ENCODE assay signal across 14 cellular contexts in genomic region chr12:106131671-106132070, GRCh38. TPM values are rescaled to one million over a fixed set of nuclear protein-coding genes. Genes with fewer than 3 reads are reported as not detected.
A peak's percentile ranks its signal among the peaks of the same experiment; 100 is the strongest.
DNase-seq lines count a peak whose midpoint lies in the region; ATAC-seq, FAIRE-seq and TF ChIP-seq lines count a peak whose summit lies in the region.
"Had no signal": no experiment of that assay in that cellular context is flagged by ENCODE, and none has a peak within 500 bp of the region (broad histone marks: within the 10 kb centered on the region; RNA-seq: fewer than 3 reads in every experiment).

No MANE protein-coding gene starts in this region.

- peak overlapping the region; percentile 70 for H3K4me2 ChIP-seq in HepG2 (ENCODE audit: low read depth, low read length)

- CTCF ChIA-PET in HepG2 (lab: Yijun Ruan, JAX; ENCODE audit: low intra/inter-chr PET ratio, low total read pairs) = no interaction called here

- peak overlapping the region in 2 of 5 experiments; percentile 17 to 39 for H3K4me3 Mint-ChIP-seq in brain
- no peak overlapping the region for H3K4me3 Mint-ChIP-seq in activated T-helper 17 cell treated with anti-CD3 and anti-CD28 coated beads, Interleukin-2, amount 50 U/mL, for 72 hours
- H3K4me3 Mint-ChIP-seq: activated T-cell treated with anti-CD3 and anti-CD28 coated beads, Interleukin-2, amount 50 U/mL, for 72 hours had no signal

- ATAC-seq in HepG2 (peak; percentile 64), HG02840 (IDR thresholded peaks at IDR 0.05; ENCODE audit: low FRiP score, unreplicated experiment) (no peak)
- no peak for ATAC-seq in activated T-helper 17 cell treated with anti-CD3 and anti-CD28 coated beads, Interleukin-2, amount 50 U/mL, for 72 hours (replicated peaks)
- ATAC-seq: activated T-cell treated with anti-CD3 and anti-CD28 coated beads, Interleukin-2, amount 50 U/mL, for 72 hours had no signal

- H4K20me1 ChIP-seq in HepG2 (ENCODE audit: insufficient read depth, low read length) = no peaks in the 10 kb centered on the region

- H3K9ac ChIP-seq in HUES6 (ENCODE audit: low read length) (peak overlapping the region; percentile 66), HepG2 (ENCODE audit: insufficient read depth, low read depth, low read length) (peak overlapping the region; percentile 12; the same call in 1 of the 2 replicates), subcutaneous abdominal adipose tissue (ENCODE audit: low read length in 5 of 5) (peak overlapping the region in 1 of 5 donors; percentile 11)

- in situ Hi-C loops in HepG2 (cut with HindIII; ENCODE audit: extremely low pct_ligation_motif_present, low pct_unique_long_range_greater_than_20kb) = loop anchor here (5.0 to 10.0 kb wide), 3 partner anchors 47 to 424 kb away; no protein-coding TSS in a partner anchor

- peaks cover 6% of the 10 kb centered on the region for H3K27me3 Mint-ChIP-seq in brain
- H3K27me3 Mint-ChIP-seq in activated T-helper 17 cell treated with anti-CD3 and anti-CD28 coated beads, Interleukin-2, amount 50 U/mL, for 72 hours = peaks cover 34% of the 10 kb centered on the region

- no peak overlapping the region for H2AFZ ChIP-seq in HepG2 (ENCODE audit: low read length)

- TF ChIP-seq POLR2A in HepG2 (IDR thresholded peaks at IDR 0.05; ENCODE audit: insufficient read depth in 1 of 2, low read depth in 2 of 2, low read length in 2 of 2) = no peak

- TF ChIP-seq RAD21 in HepG2 (CRISPR knock-in tag; IDR thresholded peaks at IDR 0.05) = no peak

- TF ChIP-seq EP300 in HepG2 (IDR thresholded peaks at IDR 0.05; ENCODE audit: low read depth in 2 of 2, low read length in 2 of 2) (peak in 1 of 2 experiments; percentile 30; a peak in 1 of 4 replicates), HepG2 (CRISPR knock-in tag; IDR thresholded peaks at IDR 0.05; ENCODE audit: borderline replicate concordance) (no peak)

- DNase-seq in HepG2 (ENCODE audit: low spot score) (peak; percentile 80), substantia nigra (lab: John Stamatoyannopoulos, UW) (no peak)
- DNase-seq: activated CD4-positive, alpha-beta T cell treated with anti-CD3 and anti-CD28 coated beads, Interleukin-2, amount 50 U/mL, for 48 hours; activated T-cell treated with anti-CD3 and anti-CD28 coated beads, Interleukin-2, amount 50 U/mL, for 72 hours; amygdala; foreskin melanocyte; NCI-H2081 treated with DMSO at 0.1 percent for 48 hours had no signal

- peak overlapping the region; percentile 20; the same call in 1 of the 2 replicates for H3K4me3 ChIP-seq in HUES6 (ENCODE audit: low read depth, low read length)
- peak overlapping the region; percentile 4 to 34 (median 9); a peak in 3 of 6 replicates for H3K4me3 ChIP-seq in HepG2 (replicated peaks in 1 of 3; ENCODE audit: insufficient read depth in 1 of 3, low read depth in 2 of 3, low read length in 3 of 3)
- no peak overlapping the region for H3K4me3 ChIP-seq in subcutaneous abdominal adipose tissue (ENCODE audit: low read depth in 1 of 5, low read length in 5 of 5)

- H3K4me1 ChIP-seq in HUES6 (ENCODE audit: control insufficient read depth, insufficient read depth, low read length) (peaks cover 92% of the 10 kb centered on the region), HepG2 (ENCODE audit: insufficient read depth, low read length) (peaks cover 100% of the 10 kb centered on the region), subcutaneous abdominal adipose tissue (ENCODE audit: control insufficient read depth in 5 of 5, insufficient read depth in 5 of 5, low read length in 5 of 5) (peaks cover 16 to 91% (median 81%) of the 10 kb centered on the region in 5 donors)

- TF ChIP-seq CTCF in brain (conservative IDR thresholded peaks at IDR 0.05) (no peak), HepG2 (CRISPR knock-in tag; IDR thresholded peaks at IDR 0.05) (no peak)

- POLR2A ChIA-PET in HepG2 (lab: Yijun Ruan, JAX) = interaction anchor here (1.4 to 1.8 kb wide), 3 partner anchors 8 to 32 kb away, joined by 6 to 9 read pairs (median 6); partner anchors contain the start of gene NUAK1

- 0% methylated on average over 5 of the region's 5 CpGs for WGBS in HepG2 (ENCODE audit: low lambda C conversion rate)

- H3K9me3 Mint-ChIP-seq in brain = no peaks in the 10 kb centered on the region
- H3K9me3 Mint-ChIP-seq in activated T-helper 17 cell treated with anti-CD3 and anti-CD28 coated beads, Interleukin-2, amount 50 U/mL, for 72 hours = no peaks in the 10 kb centered on the region
- H3K9me3 Mint-ChIP-seq: activated T-cell treated with anti-CD3 and anti-CD28 coated beads, Interleukin-2, amount 50 U/mL, for 72 hours had no signal

- no peaks in the 10 kb centered on the region; the same call in 1 of the 2 replicates for H3K36me3 ChIP-seq in HUES6 (ENCODE audit: control insufficient read depth, insufficient read depth, low read length)
- no peaks in the 10 kb centered on the region for H3K36me3 ChIP-seq in HepG2 (replicated peaks in 1 of 2; ENCODE audit: control insufficient read depth in 1 of 2, insufficient read depth in 2 of 2, low read length in 2 of 2)
- H3K36me3 ChIP-seq in subcutaneous abdominal adipose tissue (ENCODE audit: control insufficient read depth in 5 of 5, insufficient read depth in 5 of 5, low read length in 5 of 5) = no peaks in the 10 kb centered on the region

- H3K27ac Mint-ChIP-seq in brain = peak overlapping the region in 3 of 5 experiments; percentile 7 to 54 (median 25)
- no peak overlapping the region for H3K27ac Mint-ChIP-seq in activated T-helper 17 cell treated with anti-CD3 and anti-CD28 coated beads, Interleukin-2, amount 50 U/mL, for 72 hours
- H3K27ac Mint-ChIP-seq: activated T-cell treated with anti-CD3 and anti-CD28 coated beads, Interleukin-2, amount 50 U/mL, for 72 hours had no signal

- no peaks in the 10 kb centered on the region for H3K36me3 Mint-ChIP-seq in brain
- no peaks in the 10 kb centered on the region for H3K36me3 Mint-ChIP-seq in activated T-helper 17 cell treated with anti-CD3 and anti-CD28 coated beads, Interleukin-2, amount 50 U/mL, for 72 hours (ENCODE audit: low read depth)

- intact Hi-C loops in HepG2 (cut with micrococcal nuclease; ENCODE audit: unreplicated experiment) = loop anchor here (2.0 kb wide), 1 partner anchor 33 kb away; no protein-coding TSS in a partner anchor

- H3K27me3 ChIP-seq in HUES6 (ENCODE audit: control insufficient read depth, insufficient read depth, low read length) (no peaks in the 10 kb centered on the region), HepG2 (ENCODE audit: control insufficient read depth in 1 of 2, insufficient read depth in 2 of 2, low read length in 2 of 2) (no peaks in the 10 kb centered on the region), subcutaneous abdominal adipose tissue (ENCODE audit: control insufficient read depth in 5 of 5, insufficient read depth in 4 of 5, low read length in 5 of 5) (no peaks in the 10 kb centered on the region)

- H3K9me3 ChIP-seq in HUES6 (ENCODE audit: control insufficient read depth, insufficient read depth, low read depth, low read length) = no peaks in the 10 kb centered on the region
- no peaks in the 10 kb centered on the region for H3K9me3 ChIP-seq in HepG2 (ENCODE audit: low read length)
- H3K9me3 ChIP-seq in subcutaneous abdominal adipose tissue (ENCODE audit: control insufficient read depth in 5 of 5, low read length in 5 of 5) = no peaks in the 10 kb centered on the region

- peak; percentile 54 for FAIRE-seq in HepG2 (lab: Jason Lieb, UNC)
- FAIRE-seq: GM12891, HTR-8/SVneo had no signal

- peak overlapping the region; percentile 79 for H3K27ac ChIP-seq in HUES6 (ENCODE audit: low read depth, low read length)
- H3K27ac ChIP-seq in HepG2 (ENCODE audit: extremely low read length, insufficient read depth, low read length) = peak overlapping the region; percentile 32
- peak overlapping the region; percentile 12 for H3K27ac ChIP-seq in subcutaneous abdominal adipose tissue (ENCODE audit: low read depth, low read length)
- no peak overlapping the region for H3K27ac ChIP-seq in substantia nigra (ENCODE audit: low read depth, low read length, poor library complexity, severe bottlenecking)

- no peaks in the 10 kb centered on the region for H3K79me2 ChIP-seq in HepG2 (ENCODE audit: insufficient read depth, low read length)

- H3K4me1 Mint-ChIP-seq in brain = peaks cover 98% of the 10 kb centered on the region
- no peaks in the 10 kb centered on the region for H3K4me1 Mint-ChIP-seq in activated T-helper 17 cell treated with anti-CD3 and anti-CD28 coated beads, Interleukin-2, amount 50 U/mL, for 72 hours

- no TSS peak for BruUV-seq in HepG2 (replicated peaks; lab: Mats Ljungman, UMichigan)

TF ChIP-seq in HepG2, 621 proteins besides CTCF, POLR2A, EP300 and RAD21 (continues in another document):
- TF ChIP-seq ZKSCAN8 (CRISPR knock-in tag; IDR thresholded peaks at IDR 0.05; ENCODE audit: borderline replicate concordance) = peak; percentile 58; the same call in 1 of the 2 replicates
- TF ChIP-seq ARNTL (CRISPR knock-in tag; IDR thresholded peaks at IDR 0.05) = no peak
- TF ChIP-seq ZFY (CRISPR knock-in tag; IDR thresholded peaks at IDR 0.05) = 0 out of 2 replicates have a peak, but pooled peaks have one; percentile 34
- TF ChIP-seq RELA (CRISPR knock-in tag; IDR thresholded peaks at IDR 0.05) = no peak

RNA-seq across cellular contexts. Expression of gene NUAK1, which starts 7.1 kb away (rescaled TPM):
- polyA plus RNA-seq in brain (ENCODE audit: insufficient read depth, low read depth, low replicate concordance) = 11.5 TPM
- total RNA-seq in HepG2 (2016; rRNA removed; fragmentation: Illumina TruSeq; extraction: Trizol) = 1.9 and 2.0 TPM in 2 replicates
- 0.20 and 1.1 TPM in 2 replicates for total RNA-seq in HepG2 (2016; cell fraction: cytosol; rRNA removed; fragmentation: Illumina TruSeq; extraction: Trizol; ENCODE audit: low read depth)
- 1.7 and 2.1 TPM in 2 replicates for total RNA-seq in HepG2 (2016; cell fraction: insoluble cytoplasmic fraction; rRNA removed; fragmentation: Illumina TruSeq; extraction: Trizol)
- 1.1 and 1.8 TPM in 2 replicates for total RNA-seq in HepG2 (2016; cell fraction: membrane; rRNA removed; fragmentation: Illumina TruSeq; extraction: Trizol)
- 1.8 and 1.9 TPM in 2 replicates for total RNA-seq in HepG2 (2016; cell fraction: nucleus; rRNA removed; fragmentation: Illumina TruSeq; extraction: Trizol)
- 0.74 and 1.7 TPM in 2 replicates for polyA plus RNA-seq in HepG2 (2011; rRNA removed)
- polyA plus RNA-seq in HepG2 (2011; cell fraction: cytosol; rRNA removed) = 0.79 and 1.2 TPM in 2 replicates
- polyA plus RNA-seq in HepG2 (2011; cell fraction: nucleus; rRNA removed) = 0.69 and 1.3 TPM in 2 replicates
- polyA plus RNA-seq in HepG2 (2012) = 0.40 and 1.4 TPM in 2 replicates
- 0.08 and 0.11 TPM in 2 replicates for polyA plus RNA-seq in HepG2 (2016; cell fraction: cytosol; fragmentation: Illumina TruSeq; extraction: Trizol; ENCODE audit: low read depth)
- 1.7 TPM in 2 replicates for polyA plus RNA-seq in HepG2 (2016; cell fraction: insoluble cytoplasmic fraction; fragmentation: Illumina TruSeq; extraction: Trizol; ENCODE audit: low read depth)
- 0.32 and 0.37 TPM in 2 replicates for polyA plus RNA-seq in HepG2 (2016; cell fraction: membrane; fragmentation: Illumina TruSeq; extraction: Trizol; ENCODE audit: low read depth)
- 1.9 TPM in 2 replicates for polyA plus RNA-seq in HepG2 (2016; cell fraction: nucleus; fragmentation: Illumina TruSeq; extraction: Trizol; ENCODE audit: insufficient read depth, low read depth)
- polyA minus RNA-seq in HepG2 (2011; rRNA and poly(A)+ RNA removed; ENCODE audit: low replicate concordance) = 2.5 and 4.9 TPM in 2 replicates
- 0.89 and 1.6 TPM in 2 replicates for polyA minus RNA-seq in HepG2 (2011; cell fraction: cytosol; rRNA and poly(A)+ RNA removed)
- 1.6 and 2.3 TPM in 2 replicates for polyA minus RNA-seq in HepG2 (2011; cell fraction: nucleus; rRNA and poly(A)+ RNA removed)
- total RNA-seq in activated T-helper 17 cell treated with anti-CD3 and anti-CD28 coated beads, Interleukin-2, amount 50 U/mL, for 72 hours = not detected

Comparison
In these comparisons a context has a peak if more than half of its experiments do, and no peak if none do; other contexts are left out.
1. H3K4me3 ChIP-seq: peak in HUES6 (single experiment) and HepG2 (3 of 3); none in subcutaneous abdominal adipose tissue (0 of 5).